8 cellular contexts compared by ENCODE assay signal in genomic region chr12:92608418-92609091, GRCh38.
A peak's percentile ranks its signal among the peaks of the same experiment; 100 is the strongest.
DNase-seq lines count a peak whose midpoint lies in the region; ATAC-seq and TF ChIP-seq lines count a peak whose summit lies in the region.

No MANE protein-coding gene starts in this region.

- CTCF ChIA-PET in CD4-positive, alpha-beta memory T cell (lab: Charles Lee; ENCODE audit: partially characterized antibody), result interaction anchor here (0.7 to 3.3 kb wide), 18 partner anchors 14 to 1227 kb away, joined by 3 to 35 read pairs (median 3); partner anchors contain the start of gene BTG1
- CTCF ChIA-PET in HEK293T (lab: Yijun Ruan, JAX), result interaction anchor here (0.7 kb wide), 3 partner anchors 405 to 1014 kb away, joined by 3 to 4 read pairs (median 3); no protein-coding TSS in a partner anchor

- peak; percentile 66 for TF ChIP-seq CTCF in fibroblast of the aortic adventitia (IDR thresholded peaks at IDR 0.05; ENCODE audit: insufficient read depth, low read length)
- peak; percentile 48 for TF ChIP-seq CTCF in retinal pigment epithelial cell (conservative IDR thresholded peaks at IDR 0.05; ENCODE audit: low read depth, low read length)

- in situ Hi-C loops in SK-MEL-5 (cut with HindIII; ENCODE audit: low pct_unique_long_range_greater_than_20kb, low sequenced_read_pairs), result no loop called here

- intact Hi-C loops in CD4-positive, alpha-beta memory T cell (cut with micrococcal nuclease), result loop anchor here (1.0 kb wide), 4 partner anchors 14 to 1226 kb away; no protein-coding TSS in a partner anchor

- no peak overlapping the region for H3K4me3 ChIP-seq in CD4-positive, alpha-beta memory T cell (ENCODE audit: low read length in 2 of 2)
- H3K4me3 ChIP-seq in fibroblast of the aortic adventitia (ENCODE audit: low read depth, low read length) (no peak overlapping the region), retinal pigment epithelial cell (ENCODE audit: low read length) (no peak overlapping the region)

- H3K4me3 Mint-ChIP-seq in CD4-positive, alpha-beta memory T cell, result peak overlapping the region in 5 of 8 donors; percentile 22 to 64 (median 41)

- H3K27me3 Mint-ChIP-seq in CD4-positive, alpha-beta memory T cell, result no peaks in the 10 kb centered on the region

- no peak for ATAC-seq in HG03469 (IDR thresholded peaks at IDR 0.05; ENCODE audit: unreplicated experiment)

- H3K36me3 ChIP-seq in CD4-positive, alpha-beta memory T cell (ENCODE audit: insufficient read depth, low read length), result no peaks in the 10 kb centered on the region

- H3K36me3 Mint-ChIP-seq in CD4-positive, alpha-beta memory T cell, result no peaks in the 10 kb centered on the region

- H3K9me3 Mint-ChIP-seq in CD4-positive, alpha-beta memory T cell, result no peaks in the 10 kb centered on the region

- no peak overlapping the region for H3K27ac ChIP-seq in CD4-positive, alpha-beta memory T cell (ENCODE audit: low read depth, low read length)

- peaks cover 10 to 11% (median 10%) of the 10 kb centered on the region in 4 donors for H3K4me1 Mint-ChIP-seq in CD4-positive, alpha-beta memory T cell

- H3K27me3 ChIP-seq in CD4-positive, alpha-beta memory T cell (ENCODE audit: insufficient read depth, low read length), result no peaks in the 10 kb centered on the region

- DNase-seq in CD4-positive, alpha-beta memory T cell, result peak in 2 of 5 donors; percentile 4 to 27
- peak; percentile 38 for DNase-seq in HEK293T (ENCODE audit: extremely low spot score)
- peak; percentile 74 for DNase-seq in SK-MEL-5 (ENCODE audit: low read depth, low spot score)
- DNase-seq in fibroblast of the aortic adventitia (ENCODE audit: low read depth), result peak; percentile 68
- DNase-seq in retinal pigment epithelial cell (ENCODE audit: low read depth), result no peak
- no peak for DNase-seq in NCI-H1930 (lab: John Stamatoyannopoulos, UW)
- no peak for DNase-seq in activated gamma-delta T cell (lab: John Stamatoyannopoulos, UW)

- H3K9me3 ChIP-seq in CD4-positive, alpha-beta memory T cell (ENCODE audit: control insufficient read depth in 1 of 2, low read length in 2 of 2), result no peaks in the 10 kb centered on the region

- H3K4me1 ChIP-seq in CD4-positive, alpha-beta memory T cell (ENCODE audit: insufficient read depth, low read length), result peaks cover 8% of the 10 kb centered on the region

- H3K27ac Mint-ChIP-seq in CD4-positive, alpha-beta memory T cell, result peak overlapping the region in 6 of 7 donors; percentile 4 to 88 (median 71)

- POLR2A ChIA-PET in CD4-positive, alpha-beta memory T cell (lab: Charles Lee; ENCODE audit: partially characterized antibody), result interaction anchor here (0.9 to 2.3 kb wide), 6 partner anchors 9 to 462 kb away, joined by 3 to 8 read pairs (median 5); no protein-coding TSS in a partner anchor
- POLR2A ChIA-PET in HEK293T (lab: Yijun Ruan, JAX), result no interaction called here

TF ChIP-seq in HEK293T, 16 proteins besides CTCF, POLR2A, EP300 and RAD21:
- TF ChIP-seq ZNF384 (IDR thresholded peaks at IDR 0.05) (peak; percentile 86), ELF4 (IDR thresholded peaks at IDR 0.05) (no peak), NFRKB (IDR thresholded peaks at IDR 0.05) (no peak), BHLHE40 (IDR thresholded peaks at IDR 0.05; ENCODE audit: borderline replicate concordance) (no peak), LEF1 (IDR thresholded peaks at IDR 0.05; ENCODE audit: borderline replicate concordance) (no peak), TARDBP (IDR thresholded peaks at IDR 0.05) (no peak)

Comparison
In these comparisons a context has a peak if more than half of its experiments do, and no peak if none do; other contexts are left out.
1. DNase-seq: peak in HEK293T (single experiment), SK-MEL-5 (single experiment) and fibroblast of the aortic adventitia (single experiment); none in retinal pigment epithelial cell (single experiment), NCI-H1930 (0 of 2) and activated gamma-delta T cell (single experiment).